In genomic region chr10:31070691-31071090, GRCh38 we compare ENCODE assay signal across 21 cellular contexts. TPM values are rescaled to one million over a fixed set of nuclear protein-coding genes. Genes with fewer than 3 reads are reported as not detected.
DNase-seq lines count a peak whose midpoint lies in the region; ATAC-seq and TF ChIP-seq lines count a peak whose summit lies in the region.
"Had no signal": no experiment of that assay in that cellular context is flagged by ENCODE, and none has a peak within 500 bp of the region (broad histone marks: within the 10 kb centered on the region; RNA-seq: fewer than 3 reads in every experiment).

No MANE protein-coding gene starts in this region.

- H3K4me1 ChIP-seq in left ventricle myocardium inferior = peaks cover 47% of the 10 kb centered on the region
- peaks cover 41% of the 10 kb centered on the region for H3K4me1 ChIP-seq in adipocyte (ENCODE audit: control insufficient read depth, insufficient read depth, low read length)
- H3K4me1 ChIP-seq in tibial artery = peaks cover 0 to 56% (median 25%) of the 10 kb centered on the region in 4 donors

- H3K4me3 ChIP-seq in left ventricle myocardium inferior (no peak overlapping the region), adipocyte (ENCODE audit: low read length) (no peak overlapping the region), tibial artery (no peak overlapping the region)

- no peak overlapping the region for H3K4me3 Mint-ChIP-seq in immature natural killer cell

- peaks cover 2 to 12% (median 5%) of the 10 kb centered on the region in 3 donors for H3K27me3 Mint-ChIP-seq in immature natural killer cell (ENCODE audit: low read depth in 3 of 3)

- no peak for ATAC-seq in Right ventricle myocardium superior (ENCODE audit: poor library complexity)
- no peak for ATAC-seq in GM21529 (IDR thresholded peaks at IDR 0.05; ENCODE audit: unreplicated experiment)

- no peaks in the 10 kb centered on the region for H3K36me3 Mint-ChIP-seq in immature natural killer cell

- DNase-seq in left ventricle myocardium inferior (no peak), Right ventricle myocardium superior (no peak), adipocyte (ENCODE audit: low read depth) (no peak), lung microvascular endothelial cell (ENCODE audit: low read depth in 2 of 2) (peak; percentile 8 to 21), tibial artery (no peak), immature natural killer cell (no peak), DMS79 treated with DMSO at 0.1 percent for 48 hours (lab: John Stamatoyannopoulos, UW) (no peak)
- DNase-seq: AML-193, GDM1, H7, KBM-7, NCI-H1105 treated with DMSO at 0.1 percent for 48 hours, NCI-H1694, NCI-H2107, NCI-H2227 treated with DMSO at 0.1 percent for 48 hours, NCI-H510A treated with DMSO at 0.1 percent for 48 hours, NCI-H82, SIG-M5 had no signal

- TF ChIP-seq CTCF in left ventricle myocardium inferior (IDR thresholded peaks at IDR 0.05; ENCODE audit: borderline replicate concordance) (no peak), tibial artery (IDR thresholded peaks at IDR 0.05) (no peak)

- H3K27me3 ChIP-seq in left ventricle myocardium inferior (ENCODE audit: low read depth) (no peaks in the 10 kb centered on the region), adipocyte (replicated peaks; ENCODE audit: control insufficient read depth, insufficient read depth, low read length) (no peaks in the 10 kb centered on the region), tibial artery (no peaks in the 10 kb centered on the region)

- H3K4me1 Mint-ChIP-seq in immature natural killer cell = no peaks in the 10 kb centered on the region

- no peaks in the 10 kb centered on the region for H3K9me3 Mint-ChIP-seq in immature natural killer cell

- H3K9me3 ChIP-seq in left ventricle myocardium inferior (replicated peaks) (no peaks in the 10 kb centered on the region), adipocyte (ENCODE audit: control insufficient read depth, low read length) (no peaks in the 10 kb centered on the region), tibial artery (no peaks in the 10 kb centered on the region)

- H3K27ac Mint-ChIP-seq in immature natural killer cell = no peak overlapping the region

- intact Hi-C loops in left ventricle myocardium inferior (cut with micrococcal nuclease) (no loop called here), Right ventricle myocardium superior (cut with DNase I) (loop anchor here (10.0 kb wide), 1 partner anchor 286 kb away; no protein-coding TSS in a partner anchor), tibial artery (cut with DNase I; ENCODE audit: low total_unique reads) (loop anchor here (10.0 kb wide), 1 partner anchor 54 kb away; no protein-coding TSS in a partner anchor)

- H3K9ac ChIP-seq in adipocyte (ENCODE audit: low read length) = peak overlapping the region; percentile 35

- H3K27ac ChIP-seq in left ventricle myocardium inferior (replicated peaks) (peak overlapping the region; percentile 66), tibial artery (peak overlapping the region; percentile 58 to 65)
- H3K27ac ChIP-seq: 22Rv1, C4-2B had no signal

- H3K36me3 ChIP-seq in left ventricle myocardium inferior (no peaks in the 10 kb centered on the region), adipocyte (ENCODE audit: control insufficient read depth, insufficient read depth, low read length, severe bottlenecking) (no peaks in the 10 kb centered on the region), tibial artery (no peaks in the 10 kb centered on the region)

RNA-seq across cellular contexts. Expression of gene ZNF438, which starts 39.0 kb away (rescaled TPM):
- 13.2 TPM for total RNA-seq in left ventricle myocardium inferior
- total RNA-seq in Right ventricle myocardium superior = 13.0 TPM
- total RNA-seq in lung microvascular endothelial cell = 2.4 and 2.6 TPM in 2 replicates
- 1 to 10 TPM; 1.6 to 5.0 (median 3.4) TPM for polyA plus RNA-seq in immature natural killer cell

Comparison
In these comparisons a context has a peak if more than half of its experiments do, and no peak if none do; other contexts are left out.
1. DNase-seq: peak in lung microvascular endothelial cell (2 of 2); none in left ventricle myocardium inferior (single experiment), Right ventricle myocardium superior (single experiment), adipocyte (single experiment), tibial artery (0 of 2), immature natural killer cell (0 of 3) and DMS79 treated with DMSO at 0.1 percent for 48 hours (single experiment).